In the genomic region with DNA sequence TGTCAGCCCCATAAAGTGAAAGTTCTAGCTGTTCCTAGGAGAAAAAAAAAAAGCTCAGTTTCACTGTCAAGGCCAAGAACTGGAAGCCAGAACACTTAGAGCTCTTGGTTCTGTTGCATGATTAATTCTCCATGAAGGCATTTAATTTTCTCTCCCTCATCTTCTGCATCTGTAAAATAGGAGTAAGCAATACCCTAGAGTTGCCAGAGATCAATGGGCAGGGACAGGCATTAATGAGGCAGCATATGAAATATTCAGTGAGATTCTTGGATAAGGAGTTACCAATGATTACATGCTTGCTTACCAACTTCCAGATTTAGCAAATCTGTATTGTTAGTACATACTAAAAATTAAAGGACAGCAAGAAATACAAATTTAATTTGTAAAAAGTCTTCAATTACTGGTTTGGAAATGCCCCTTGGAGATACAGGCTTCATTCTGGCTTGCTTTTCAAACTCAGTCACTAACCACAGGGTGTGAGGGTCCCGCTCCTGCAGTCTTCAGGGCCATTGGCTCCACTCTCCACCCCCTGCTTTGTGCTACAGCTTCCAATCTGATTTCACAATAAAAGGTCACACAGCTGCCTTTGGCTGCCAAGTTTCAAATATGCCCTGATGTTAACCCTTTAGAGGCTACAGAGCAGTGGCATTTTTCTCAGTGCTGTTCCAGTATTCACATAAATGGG, we compare ENCODE assay signal across 2 cellular contexts.
TF ChIP-seq lines count a peak whose summit lies in the region.

No MANE protein-coding gene starts in this region.

TF ChIP-seq in GM23338, 12 proteins besides CTCF, POLR2A, EP300 and RAD21 (continues in another document):
- TF ChIP-seq, protein P1, sequence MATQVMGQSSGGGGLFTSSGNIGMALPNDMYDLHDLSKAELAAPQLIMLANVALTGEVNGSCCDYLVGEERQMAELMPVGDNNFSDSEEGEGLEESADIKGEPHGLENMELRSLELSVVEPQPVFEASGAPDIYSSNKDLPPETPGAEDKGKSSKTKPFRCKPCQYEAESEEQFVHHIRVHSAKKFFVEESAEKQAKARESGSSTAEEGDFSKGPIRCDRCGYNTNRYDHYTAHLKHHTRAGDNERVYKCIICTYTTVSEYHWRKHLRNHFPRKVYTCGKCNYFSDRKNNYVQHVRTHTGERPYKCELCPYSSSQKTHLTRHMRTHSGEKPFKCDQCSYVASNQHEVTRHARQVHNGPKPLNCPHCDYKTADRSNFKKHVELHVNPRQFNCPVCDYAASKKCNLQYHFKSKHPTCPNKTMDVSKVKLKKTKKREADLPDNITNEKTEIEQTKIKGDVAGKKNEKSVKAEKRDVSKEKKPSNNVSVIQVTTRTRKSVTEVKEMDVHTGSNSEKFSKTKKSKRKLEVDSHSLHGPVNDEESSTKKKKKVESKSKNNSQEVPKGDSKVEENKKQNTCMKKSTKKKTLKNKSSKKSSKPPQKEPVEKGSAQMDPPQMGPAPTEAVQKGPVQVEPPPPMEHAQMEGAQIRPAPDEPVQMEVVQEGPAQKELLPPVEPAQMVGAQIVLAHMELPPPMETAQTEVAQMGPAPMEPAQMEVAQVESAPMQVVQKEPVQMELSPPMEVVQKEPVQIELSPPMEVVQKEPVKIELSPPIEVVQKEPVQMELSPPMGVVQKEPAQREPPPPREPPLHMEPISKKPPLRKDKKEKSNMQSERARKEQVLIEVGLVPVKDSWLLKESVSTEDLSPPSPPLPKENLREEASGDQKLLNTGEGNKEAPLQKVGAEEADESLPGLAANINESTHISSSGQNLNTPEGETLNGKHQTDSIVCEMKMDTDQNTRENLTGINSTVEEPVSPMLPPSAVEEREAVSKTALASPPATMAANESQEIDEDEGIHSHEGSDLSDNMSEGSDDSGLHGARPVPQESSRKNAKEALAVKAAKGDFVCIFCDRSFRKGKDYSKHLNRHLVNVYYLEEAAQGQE (IDR thresholded peaks at IDR 0.05; ENCODE audit: unreplicated experiment), result no peak
- no peak for TF ChIP-seq CREB1 (CRISPR knock-in tag; IDR thresholded peaks at IDR 0.05; ENCODE audit: low read depth)
- TF ChIP-seq, protein P2, sequence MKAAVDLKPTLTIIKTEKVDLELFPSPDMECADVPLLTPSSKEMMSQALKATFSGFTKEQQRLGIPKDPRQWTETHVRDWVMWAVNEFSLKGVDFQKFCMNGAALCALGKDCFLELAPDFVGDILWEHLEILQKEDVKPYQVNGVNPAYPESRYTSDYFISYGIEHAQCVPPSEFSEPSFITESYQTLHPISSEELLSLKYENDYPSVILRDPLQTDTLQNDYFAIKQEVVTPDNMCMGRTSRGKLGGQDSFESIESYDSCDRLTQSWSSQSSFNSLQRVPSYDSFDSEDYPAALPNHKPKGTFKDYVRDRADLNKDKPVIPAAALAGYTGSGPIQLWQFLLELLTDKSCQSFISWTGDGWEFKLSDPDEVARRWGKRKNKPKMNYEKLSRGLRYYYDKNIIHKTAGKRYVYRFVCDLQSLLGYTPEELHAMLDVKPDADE (IDR thresholded peaks at IDR 0.05), result no peak
- no peak for TF ChIP-seq EZH2 (IDR thresholded peaks at IDR 0.05; ENCODE audit: low read depth, unreplicated experiment)
- no peak for TF ChIP-seq ZNF114 (CRISPR knock-in tag; IDR thresholded peaks at IDR 0.05)
- TF ChIP-seq, protein P3, sequence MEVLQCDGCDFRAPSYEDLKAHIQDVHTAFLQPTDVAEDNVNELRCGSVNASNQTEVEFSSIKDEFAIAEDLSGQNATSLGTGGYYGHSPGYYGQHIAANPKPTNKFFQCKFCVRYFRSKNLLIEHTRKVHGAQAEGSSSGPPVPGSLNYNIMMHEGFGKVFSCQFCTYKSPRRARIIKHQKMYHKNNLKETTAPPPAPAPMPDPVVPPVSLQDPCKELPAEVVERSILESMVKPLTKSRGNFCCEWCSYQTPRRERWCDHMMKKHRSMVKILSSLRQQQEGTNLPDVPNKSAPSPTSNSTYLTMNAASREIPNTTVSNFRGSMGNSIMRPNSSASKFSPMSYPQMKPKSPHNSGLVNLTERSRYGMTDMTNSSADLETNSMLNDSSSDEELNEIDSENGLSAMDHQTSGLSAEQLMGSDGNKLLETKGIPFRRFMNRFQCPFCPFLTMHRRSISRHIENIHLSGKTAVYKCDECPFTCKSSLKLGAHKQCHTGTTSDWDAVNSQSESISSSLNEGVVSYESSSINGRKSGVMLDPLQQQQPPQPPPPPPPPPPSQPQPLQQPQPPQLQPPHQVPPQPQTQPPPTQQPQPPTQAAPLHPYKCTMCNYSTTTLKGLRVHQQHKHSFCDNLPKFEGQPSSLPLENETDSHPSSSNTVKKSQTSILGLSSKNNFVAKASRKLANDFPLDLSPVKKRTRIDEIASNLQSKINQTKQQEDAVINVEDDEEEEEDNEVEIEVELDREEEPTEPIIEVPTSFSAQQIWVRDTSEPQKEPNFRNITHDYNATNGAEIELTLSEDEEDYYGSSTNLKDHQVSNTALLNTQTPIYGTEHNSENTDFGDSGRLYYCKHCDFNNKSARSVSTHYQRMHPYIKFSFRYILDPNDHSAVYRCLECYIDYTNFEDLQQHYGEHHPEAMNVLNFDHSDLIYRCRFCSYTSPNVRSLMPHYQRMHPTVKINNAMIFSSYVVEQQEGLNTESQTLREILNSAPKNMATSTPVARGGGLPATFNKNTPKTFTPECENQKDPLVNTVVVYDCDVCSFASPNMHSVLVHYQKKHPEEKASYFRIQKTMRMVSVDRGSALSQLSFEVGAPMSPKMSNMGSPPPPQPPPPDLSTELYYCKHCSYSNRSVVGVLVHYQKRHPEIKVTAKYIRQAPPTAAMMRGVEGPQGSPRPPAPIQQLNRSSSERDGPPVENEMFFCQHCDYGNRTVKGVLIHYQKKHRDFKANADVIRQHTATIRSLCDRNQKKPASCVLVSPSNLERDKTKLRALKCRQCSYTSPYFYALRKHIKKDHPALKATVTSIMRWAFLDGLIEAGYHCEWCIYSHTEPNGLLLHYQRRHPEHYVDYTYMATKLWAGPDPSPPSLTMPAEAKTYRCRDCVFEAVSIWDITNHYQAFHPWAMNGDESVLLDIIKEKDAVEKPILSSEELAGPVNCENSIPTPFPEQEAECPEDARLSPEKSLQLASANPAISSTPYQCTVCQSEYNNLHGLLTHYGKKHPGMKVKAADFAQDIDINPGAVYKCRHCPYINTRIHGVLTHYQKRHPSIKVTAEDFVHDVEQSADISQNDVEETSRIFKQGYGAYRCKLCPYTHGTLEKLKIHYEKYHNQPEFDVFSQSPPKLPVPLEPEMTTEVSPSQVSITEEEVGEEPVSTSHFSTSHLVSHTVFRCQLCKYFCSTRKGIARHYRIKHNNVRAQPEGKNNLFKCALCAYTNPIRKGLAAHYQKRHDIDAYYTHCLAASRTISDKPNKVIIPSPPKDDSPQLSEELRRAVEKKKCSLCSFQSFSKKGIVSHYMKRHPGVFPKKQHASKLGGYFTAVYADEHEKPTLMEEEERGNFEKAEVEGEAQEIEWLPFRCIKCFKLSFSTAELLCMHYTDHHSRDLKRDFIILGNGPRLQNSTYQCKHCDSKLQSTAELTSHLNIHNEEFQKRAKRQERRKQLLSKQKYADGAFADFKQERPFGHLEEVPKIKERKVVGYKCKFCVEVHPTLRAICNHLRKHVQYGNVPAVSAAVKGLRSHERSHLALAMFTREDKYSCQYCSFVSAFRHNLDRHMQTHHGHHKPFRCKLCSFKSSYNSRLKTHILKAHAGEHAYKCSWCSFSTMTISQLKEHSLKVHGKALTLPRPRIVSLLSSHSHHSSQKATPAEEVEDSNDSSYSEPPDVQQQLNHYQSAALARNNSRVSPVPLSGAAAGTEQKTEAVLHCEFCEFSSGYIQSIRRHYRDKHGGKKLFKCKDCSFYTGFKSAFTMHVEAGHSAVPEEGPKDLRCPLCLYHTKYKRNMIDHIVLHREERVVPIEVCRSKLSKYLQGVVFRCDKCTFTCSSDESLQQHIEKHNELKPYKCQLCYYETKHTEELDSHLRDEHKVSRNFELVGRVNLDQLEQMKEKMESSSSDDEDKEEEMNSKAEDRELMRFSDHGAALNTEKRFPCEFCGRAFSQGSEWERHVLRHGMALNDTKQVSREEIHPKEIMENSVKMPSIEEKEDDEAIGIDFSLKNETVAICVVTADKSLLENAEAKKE (CRISPR knock-in tag; IDR thresholded peaks at IDR 0.05), result no peak
- no peak for TF ChIP-seq NANOG (IDR thresholded peaks at IDR 0.05; ENCODE audit: borderline replicate concordance)
- TF ChIP-seq POLR2AphosphoS5 (IDR thresholded peaks at IDR 0.05; ENCODE audit: low read depth), result no peak

TF ChIP-seq in SK-N-SH treated with all-trans-retinoic acid at 6 μM for 48 hours, 23 proteins besides CTCF, POLR2A, EP300 and RAD21 (continued from another document):
- TF ChIP-seq, protein P4, sequence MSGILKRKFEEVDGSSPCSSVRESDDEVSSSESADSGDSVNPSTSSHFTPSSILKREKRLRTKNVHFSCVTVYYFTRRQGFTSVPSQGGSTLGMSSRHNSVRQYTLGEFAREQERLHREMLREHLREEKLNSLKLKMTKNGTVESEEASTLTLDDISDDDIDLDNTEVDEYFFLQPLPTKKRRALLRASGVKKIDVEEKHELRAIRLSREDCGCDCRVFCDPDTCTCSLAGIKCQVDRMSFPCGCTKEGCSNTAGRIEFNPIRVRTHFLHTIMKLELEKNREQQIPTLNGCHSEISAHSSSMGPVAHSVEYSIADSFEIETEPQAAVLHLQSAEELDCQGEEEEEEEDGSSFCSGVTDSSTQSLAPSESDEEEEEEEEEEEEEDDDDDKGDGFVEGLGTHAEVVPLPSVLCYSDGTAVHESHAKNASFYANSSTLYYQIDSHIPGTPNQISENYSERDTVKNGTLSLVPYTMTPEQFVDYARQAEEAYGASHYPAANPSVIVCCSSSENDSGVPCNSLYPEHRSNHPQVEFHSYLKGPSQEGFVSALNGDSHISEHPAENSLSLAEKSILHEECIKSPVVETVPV (CRISPR knock-in tag; IDR thresholded peaks at IDR 0.05), result no peak
- TF ChIP-seq, protein P5, sequence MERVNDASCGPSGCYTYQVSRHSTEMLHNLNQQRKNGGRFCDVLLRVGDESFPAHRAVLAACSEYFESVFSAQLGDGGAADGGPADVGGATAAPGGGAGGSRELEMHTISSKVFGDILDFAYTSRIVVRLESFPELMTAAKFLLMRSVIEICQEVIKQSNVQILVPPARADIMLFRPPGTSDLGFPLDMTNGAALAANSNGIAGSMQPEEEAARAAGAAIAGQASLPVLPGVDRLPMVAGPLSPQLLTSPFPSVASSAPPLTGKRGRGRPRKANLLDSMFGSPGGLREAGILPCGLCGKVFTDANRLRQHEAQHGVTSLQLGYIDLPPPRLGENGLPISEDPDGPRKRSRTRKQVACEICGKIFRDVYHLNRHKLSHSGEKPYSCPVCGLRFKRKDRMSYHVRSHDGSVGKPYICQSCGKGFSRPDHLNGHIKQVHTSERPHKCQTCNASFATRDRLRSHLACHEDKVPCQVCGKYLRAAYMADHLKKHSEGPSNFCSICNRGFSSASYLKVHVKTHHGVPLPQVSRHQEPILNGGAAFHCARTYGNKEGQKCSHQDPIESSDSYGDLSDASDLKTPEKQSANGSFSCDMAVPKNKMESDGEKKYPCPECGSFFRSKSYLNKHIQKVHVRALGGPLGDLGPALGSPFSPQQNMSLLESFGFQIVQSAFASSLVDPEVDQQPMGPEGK (CRISPR knock-in tag; IDR thresholded peaks at IDR 0.05; ENCODE audit: borderline replicate concordance), result no peak
